31 cellular contexts compared by ENCODE assay signal in genomic region chr11:88170680-88171079, GRCh38. TPM values are rescaled to one million over a fixed set of nuclear protein-coding genes. Genes with fewer than 3 reads are reported as not detected.
"Had no signal": no experiment of that assay in that cellular context is flagged by ENCODE, and none has a peak within 500 bp of the region (broad histone marks: within the 10 kb centered on the region; RNA-seq: fewer than 3 reads in every experiment).

No MANE protein-coding gene starts in this region.

- H3K4me3 Mint-ChIP-seq: activated B cell treated with CpG ODN at 0.5 μM for 24 hours; activated CD8-positive, alpha-beta T cell treated with anti-CD3 and anti-CD28 coated beads for 36 hours; activated naive CD4-positive, alpha-beta T cell treated with anti-CD3 and anti-CD28 coated beads for 36 hours; activated naive CD8-positive, alpha-beta T cell treated with anti-CD3 and anti-CD28 coated beads, Interleukin-2, amount 10 ng/mL, durations not matched to agents 7 days and 5 days; activated T-helper 1 cell treated with anti-CD3 and anti-CD28 coated beads, Interleukin-12 subunit alpha, Interleukin-12 subunit beta, Interleukin-2, Interleukin-4 antibody, amounts not matched to agents 30 ng/mL and 10 ng/mL and 1 ng/mL, durations not matched to agents 14 hours and 24 hours and 36 hours; brain; central memory CD8-positive, alpha-beta T cell; dendritic cell treated with granulocyte-macrophage colony-stimulating factor and Interleukin-4, amounts not matched to agents 40 ng/mL and 50 ng/mL, for 4 days; effector memory CD8-positive, alpha-beta T cell; T-helper 17 cell; T-helper 2 cell treated with Interferon-gamma antibody and Interleukin-4, amounts not matched to agents 5 μg/mL and 100 μg/mL, for 36 hours had no signal

- H3K27ac Mint-ChIP-seq: activated B cell treated with CpG ODN at 0.5 μM for 24 hours; activated CD8-positive, alpha-beta T cell treated with anti-CD3 and anti-CD28 coated beads for 36 hours; activated naive CD4-positive, alpha-beta T cell treated with anti-CD3 and anti-CD28 coated beads for 36 hours; activated naive CD4-positive, alpha-beta T cell treated with anti-CD3 and anti-CD28 coated beads, Interleukin-2, amount 50 U/mL, for 72 hours; activated naive CD8-positive, alpha-beta T cell treated with anti-CD3 and anti-CD28 coated beads, Interleukin-2, amount 10 ng/mL, durations not matched to agents 7 days and 5 days; activated T-helper 1 cell treated with anti-CD3 and anti-CD28 coated beads, Interleukin-12 subunit alpha, Interleukin-12 subunit beta, Interleukin-2, Interleukin-4 antibody, amounts not matched to agents 30 ng/mL and 10 ng/mL and 1 ng/mL, durations not matched to agents 14 hours and 24 hours and 36 hours; activated T-helper 2 cell treated with anti-CD3 and anti-CD28 coated beads, Interferon-gamma antibody, Interleukin-2, Interleukin-4, amounts not matched to agents 10 μg/mL and 5 μg/mL and 100 μg/mL, durations not matched to agents 14 hours and 24 hours and 36 hours; brain; dendritic cell treated with granulocyte-macrophage colony-stimulating factor and Interleukin-4, amounts not matched to agents 40 ng/mL and 50 ng/mL, for 4 days; effector memory CD8-positive, alpha-beta T cell; T-helper 17 cell; T-helper 2 cell treated with Interferon-gamma antibody and Interleukin-4, amounts not matched to agents 5 μg/mL and 100 μg/mL, for 36 hours had no signal

- H3K9me3 ChIP-seq: ascending aorta, gastrocnemius medialis, heart right ventricle had no signal

- H3K27me3 Mint-ChIP-seq: activated CD8-positive, alpha-beta T cell treated with anti-CD3 and anti-CD28 coated beads for 36 hours; central memory CD8-positive, alpha-beta T cell; effector memory CD8-positive, alpha-beta T cell had no signal

- ATAC-seq: activated CD4-positive, CD25-positive, alpha-beta regulatory T cell treated with anti-CD3 and anti-CD28 coated beads, Interleukin-2, amount 50 U/mL, for 24 hours; activated CD8-positive, alpha-beta T cell treated with anti-CD3 and anti-CD28 coated beads for 36 hours; activated naive CD4-positive, alpha-beta T cell treated with anti-CD3 and anti-CD28 coated beads, Interleukin-2, amount 50 U/mL, for 72 hours; effector memory CD8-positive, alpha-beta T cell; esophagus mucosa; gastrocnemius medialis; heart right ventricle; T-helper 17 cell had no signal

- H3K36me3 Mint-ChIP-seq: brain had no signal

- H3K4me3 ChIP-seq: ascending aorta, coronary artery, dorsolateral prefrontal cortex, gastrocnemius medialis, heart right ventricle had no signal

- H3K27me3 ChIP-seq: ascending aorta, gastrocnemius medialis had no signal

- H3K27ac ChIP-seq: ascending aorta, coronary artery, dorsolateral prefrontal cortex, gastrocnemius medialis, heart right ventricle, WERI-Rb-1 had no signal

- H3K9me3 Mint-ChIP-seq: activated B cell treated with CpG ODN at 0.5 μM for 24 hours; activated CD8-positive, alpha-beta T cell treated with anti-CD3 and anti-CD28 coated beads for 36 hours; activated naive CD4-positive, alpha-beta T cell treated with anti-CD3 and anti-CD28 coated beads for 36 hours; activated naive CD4-positive, alpha-beta T cell treated with anti-CD3 and anti-CD28 coated beads, Interleukin-2, amount 50 U/mL, for 72 hours; activated naive CD8-positive, alpha-beta T cell treated with anti-CD3 and anti-CD28 coated beads, Interleukin-2, amount 10 ng/mL, durations not matched to agents 7 days and 5 days; activated T-helper 1 cell treated with anti-CD3 and anti-CD28 coated beads, Interleukin-12 subunit alpha, Interleukin-12 subunit beta, Interleukin-2, Interleukin-4 antibody, amounts not matched to agents 30 ng/mL and 10 ng/mL and 1 ng/mL, durations not matched to agents 14 hours and 24 hours and 36 hours; activated T-helper 2 cell treated with anti-CD3 and anti-CD28 coated beads, Interferon-gamma antibody, Interleukin-2, Interleukin-4, amounts not matched to agents 10 μg/mL and 5 μg/mL and 100 μg/mL, durations not matched to agents 14 hours and 24 hours and 36 hours; brain; central memory CD8-positive, alpha-beta T cell; dendritic cell treated with granulocyte-macrophage colony-stimulating factor and Interleukin-4, amounts not matched to agents 40 ng/mL and 50 ng/mL, for 4 days; effector memory CD8-positive, alpha-beta T cell; T-helper 2 cell treated with Interferon-gamma antibody and Interleukin-4, amounts not matched to agents 5 μg/mL and 100 μg/mL, for 36 hours had no signal

- DNase-seq: activated B cell treated with CpG ODN at 0.5 μM for 24 hours; activated CD4-positive, alpha-beta T cell treated with anti-CD3 and anti-CD28 coated beads for 48 hours; activated CD4-positive, alpha-beta T cell treated with anti-CD3 and anti-CD28 coated beads, Interleukin-2, amount 50 U/mL, for 1 hour; activated CD4-positive, alpha-beta T cell treated with anti-CD3 and anti-CD28 coated beads, Interleukin-2, amount 50 U/mL, for 48 hours; activated CD8-positive, alpha-beta memory T cell treated with anti-CD3 and anti-CD28 coated beads for 24 hours; activated CD8-positive, alpha-beta T cell treated with anti-CD3 and anti-CD28 coated beads for 36 hours; activated effector memory CD4-positive, alpha-beta T cell treated with anti-CD3 and anti-CD28 coated beads, Interleukin-2, amount 50 U/mL, for 16 hours; activated naive CD4-positive, alpha-beta T cell treated with anti-CD3 and anti-CD28 coated beads for 36 hours; activated naive CD8-positive, alpha-beta T cell treated with anti-CD3 and anti-CD28 coated beads, Interleukin-2, amount 10 ng/mL, durations not matched to agents 7 days and 5 days; activated T-cell treated with anti-CD3 and anti-CD28 coated beads, Interleukin-2, amount 50 U/mL, for 1 hour; activated T-cell treated with anti-CD3 and anti-CD28 coated beads, Interleukin-2, amount 50 U/mL, for 48 hours; dorsolateral prefrontal cortex; effector memory CD8-positive, alpha-beta T cell; foreskin fibroblast; gastrocnemius medialis; heart right ventricle; T-helper 1 cell; T-helper 17 cell; T1000; WERI-Rb-1 had no signal

- H3K36me3 ChIP-seq: ascending aorta, gastrocnemius medialis, heart right ventricle, WERI-Rb-1 had no signal

RNA-seq across cellular contexts. Expression of gene RAB38, which starts 4.6 kb away (rescaled TPM):
- total RNA-seq: ascending aorta had no signal
